ENCODE assay signal across 8 cellular contexts in the genomic region with DNA sequence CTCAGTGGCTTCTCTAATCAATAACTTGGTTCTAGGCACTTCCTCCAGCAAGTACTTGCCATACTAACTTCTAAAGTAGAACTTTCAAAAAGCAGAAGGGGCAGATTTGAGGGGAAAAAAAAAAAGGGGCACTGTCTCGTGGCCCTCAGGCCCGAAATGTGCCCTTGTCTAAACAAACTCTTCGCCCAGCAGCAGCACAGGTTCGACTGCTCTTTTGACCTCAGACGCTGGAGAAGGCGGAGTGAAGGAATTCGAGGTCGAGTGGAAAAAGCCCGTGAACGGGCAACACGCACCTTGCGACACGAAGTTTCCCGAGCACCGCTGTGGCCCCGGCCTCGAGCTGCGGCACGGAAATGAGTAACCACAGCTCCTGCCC. TPM values are rescaled to one million over a fixed set of nuclear protein-coding genes. Genes with fewer than 3 reads are reported as not detected.
DNase-seq lines count a peak whose midpoint lies in the region; ATAC-seq and TF ChIP-seq lines count a peak whose summit lies in the region.

No MANE protein-coding gene starts in this region.

- peak overlapping the region; percentile 80 to 94 (median 92) for H3K27ac ChIP-seq in Peyer's patch
- H3K27ac ChIP-seq in endodermal cell (ENCODE audit: low read depth, low read length) = no peak overlapping the region
- H3K27ac ChIP-seq in caudate nucleus (ENCODE audit: low read depth, low read length) = no peak overlapping the region

- no peak for TF ChIP-seq CTCF in BJ (IDR thresholded peaks at IDR 0.05; ENCODE audit: insufficient read depth, low read depth, low read length)
- no peak for TF ChIP-seq CTCF in Peyer's patch (IDR thresholded peaks at IDR 0.05)
- no peak for TF ChIP-seq CTCF in endodermal cell (conservative IDR thresholded peaks at IDR 0.05)
- no peak for TF ChIP-seq CTCF in omental fat pad (IDR thresholded peaks at IDR 0.05)

- no peak for TF ChIP-seq POLR2A in Peyer's patch (IDR thresholded peaks at IDR 0.05)

- peaks cover 8% of the 10 kb centered on the region for H3K4me1 Mint-ChIP-seq in endodermal cell

- peak; percentile 13 for ATAC-seq in GM21825 (IDR thresholded peaks at IDR 0.05; ENCODE audit: unreplicated experiment)
- peak; percentile 41 for ATAC-seq in omental fat pad (ENCODE audit: low FRiP score)

- no peaks in the 10 kb centered on the region for H3K9me3 Mint-ChIP-seq in endodermal cell

- H3K4me3 ChIP-seq in BJ (ENCODE audit: low read depth, low read length) = peak overlapping the region; percentile 70
- H3K4me3 ChIP-seq in Peyer's patch = peak overlapping the region; percentile 66 to 98 (median 90)
- peak overlapping the region; percentile 91 for H3K4me3 ChIP-seq in endodermal cell (ENCODE audit: low read length)

- DNase-seq in BJ (ENCODE audit: low read depth) (no peak), Peyer's patch (peak in 2 of 3 donors; percentile 46 to 73), endodermal cell (no peak), omental fat pad (ENCODE audit: low spot score) (no peak), activated gamma-delta T cell treated with Interleukin-2 at 50 U/mL for 16 hours (no peak), caudate nucleus (lab: John Stamatoyannopoulos, UW) (no peak), amniotic stem cell (lab: John Stamatoyannopoulos, UW) (no peak)

- peak overlapping the region; percentile 58 for H3K27ac Mint-ChIP-seq in endodermal cell

- WGBS in endodermal cell (ENCODE audit: insufficient coverage in 1 of 2, insufficient read length in 1 of 2), 2 experiments = 5 to 6% methylated on average over 15 to 19 of the region's 19 CpGs

- H3K36me3 ChIP-seq in BJ (ENCODE audit: control insufficient read depth, insufficient read depth, low read length) (peaks cover 7% of the 10 kb centered on the region), Peyer's patch (peaks cover 0 to 31% (median 0%) of the 10 kb centered on the region in 3 donors), endodermal cell (ENCODE audit: control insufficient read depth, insufficient read depth, low read length) (peaks cover 27% of the 10 kb centered on the region)

- H3K27me3 Mint-ChIP-seq in endodermal cell (ENCODE audit: insufficient read depth) = peaks cover 23% of the 10 kb centered on the region

- CTCF ChIA-PET in BJ (lab: Yijun Ruan, JAX) = interaction anchor here (0.6 to 10.8 kb wide), 5 partner anchors 24 to 347 kb away, joined by 3 to 116 read pairs (median 4); partner anchors contain the start of gene TADA2B

- H3K27me3 ChIP-seq in BJ (ENCODE audit: control insufficient read depth, insufficient read depth, low read length) = no peaks in the 10 kb centered on the region
- H3K27me3 ChIP-seq in Peyer's patch = no peaks in the 10 kb centered on the region
- H3K27me3 ChIP-seq in endodermal cell (ENCODE audit: control insufficient read depth, insufficient read depth, low read length, poor library complexity, severe bottlenecking) = peaks cover 21% of the 10 kb centered on the region

- peak overlapping the region; percentile 71 for H3K4me3 Mint-ChIP-seq in endodermal cell

- POLR2A ChIA-PET in BJ (lab: Charles Lee) = interaction anchor here (0.6 to 1.2 kb wide), 2 partner anchors 24 to 287 kb away, joined by 3 to 12 read pairs; partner anchors contain the start of gene TADA2B

- peak overlapping the region; percentile 55 for H3K9ac ChIP-seq in endodermal cell (ENCODE audit: extremely low read depth, low read length, poor library complexity, severe bottlenecking)

- peaks cover 4 to 25% (median 13%) of the 10 kb centered on the region in 4 donors for H3K4me1 ChIP-seq in Peyer's patch
- H3K4me1 ChIP-seq in endodermal cell (ENCODE audit: control insufficient read depth, insufficient read depth, low read length) = no peaks in the 10 kb centered on the region

- H3K9me3 ChIP-seq in Peyer's patch (no peaks in the 10 kb centered on the region), endodermal cell (ENCODE audit: control insufficient read depth, low read length) (no peaks in the 10 kb centered on the region)

- H3K36me3 Mint-ChIP-seq in endodermal cell (ENCODE audit: low read depth) = peaks cover 25% of the 10 kb centered on the region

RNA-seq across cellular contexts. Expression of gene GRPEL1, which starts 0.7 kb away (rescaled TPM):
- 21.1 and 35.2 TPM in 2 replicates for polyA plus RNA-seq in BJ (2011; rRNA removed)
- polyA minus RNA-seq in BJ (2011; rRNA and poly(A)+ RNA removed) = 10.8 and 12.1 TPM in 2 replicates
- total RNA-seq in Peyer's patch (10 to 100 TPM; 13.2 to 35.4 (median 17.8) TPM), endodermal cell (10 to 100 TPM; 18.5 to 25.5 TPM), omental fat pad (10 to 100 TPM; 25.4 to 62.1 (median 33.8) TPM)
- 16.3 TPM for polyA plus RNA-seq in endodermal cell (2013, experiment 1 of 2)
- 14.6 TPM for polyA plus RNA-seq in endodermal cell (2013, experiment 2 of 2)

RNA-seq across cellular contexts. Expression of gene TADA2B, which starts 24.0 kb away (rescaled TPM):
- 6.1 and 7.3 TPM in 2 replicates for polyA plus RNA-seq in BJ (2011; rRNA removed)
- polyA minus RNA-seq in BJ (2011; rRNA and poly(A)+ RNA removed) = 5.3 and 7.7 TPM in 2 replicates
- total RNA-seq in Peyer's patch (10 to 100 TPM; 23.1 to 31.4 (median 27.8) TPM), endodermal cell (10 to 100 TPM; 17.3 to 17.5 TPM), omental fat pad (10 to 100 TPM; 12.2 to 20.5 (median 16.5) TPM)
- 11.6 TPM for polyA plus RNA-seq in endodermal cell (2013, experiment 1 of 2)
- 10.6 TPM for polyA plus RNA-seq in endodermal cell (2013, experiment 2 of 2)

Comparison
In these comparisons a context has a peak if more than half of its experiments do, and no peak if none do; other contexts are left out.
1. DNase-seq: peak in Peyer's patch (2 of 3); none in BJ (single experiment), endodermal cell (single experiment), omental fat pad (single experiment), activated gamma-delta T cell treated with Interleukin-2 at 50 U/mL for 16 hours (single experiment), caudate nucleus (0 of 61) and amniotic stem cell (single experiment).
2. H3K27ac ChIP-seq: peak in Peyer's patch (4 of 4); none in endodermal cell (single experiment) and caudate nucleus (single experiment).
3. Peak in every context shown above with its lines, with median percentiles within 50 percentile points of each other: H3K4me3 ChIP-seq.